8 cellular contexts compared by ENCODE assay signal in genomic region chr10:102120142-102120986, GRCh38. TPM values are rescaled to one million over a fixed set of nuclear protein-coding genes. Genes with fewer than 3 reads are reported as not detected.
A peak's percentile ranks its signal among the peaks of the same experiment; 100 is the strongest.
DNase-seq lines count a peak whose midpoint lies in the region; ATAC-seq and TF ChIP-seq lines count a peak whose summit lies in the region.

Gene LDB1, minus strand, starts transcription at chr10:102120368. Its CDS starts 258 bp downstream, at chr10:102120110.

- H3K4me3 ChIP-seq in Caco-2 (ENCODE audit: low read depth, low read length): peak within 1 kb of the TSS; percentile 90
- peak within 1 kb of the TSS; percentile 90 for H3K4me3 ChIP-seq in HUES6 (ENCODE audit: low read depth, low read length)
- peak within 1 kb of the TSS; percentile 71 to 91 (median 80) for H3K4me3 ChIP-seq in fibroblast of lung (replicated peaks in 1 of 4; ENCODE audit: control extremely low read depth in 1 of 4, insufficient read depth in 1 of 4, low read depth in 3 of 4, low read length in 4 of 4)

- TF ChIP-seq CTCF in Caco-2 (IDR thresholded peaks at IDR 0.05; ENCODE audit: insufficient read depth in 1 of 2, low read depth in 1 of 2, low read length in 1 of 2, severe bottlenecking in 1 of 2, unreplicated experiment in 1 of 2) (no peak), fibroblast of lung (conservative IDR thresholded peaks at IDR 0.05 in 1 of 2, IDR thresholded peaks at IDR 0.05 in 1 of 2; ENCODE audit: low read depth in 1 of 2, low read length in 2 of 2) (no peak)

- intact Hi-C loops in Caco-2 (cut with micrococcal nuclease; ENCODE audit: unreplicated experiment): loop anchor here (1.0 kb wide), 1 partner anchor 12 kb away; no protein-coding TSS in a partner anchor

- POLR2A ChIA-PET in Caco-2 (lab: Charles Lee): no interaction called here

- H3K27me3 Mint-ChIP-seq in Caco-2 (ENCODE audit: insufficient read depth, unreplicated experiment) (no peaks in the 10 kb centered on the region), naive B cell (no peaks in the 10 kb centered on the region)
- no peaks in the 10 kb centered on the region for H3K27me3 Mint-ChIP-seq in stimulated activated naive CD8-positive, alpha-beta T cell treated with anti-CD3 and anti-CD28 coated beads, Interleukin-15, amount 100 ng/mL, for 72 hours

- CTCF ChIA-PET in Caco-2 (lab: Charles Lee): no interaction called here

- H3K27ac ChIP-seq in HUES6 (ENCODE audit: low read depth, low read length) (peak within 1 kb of the TSS; percentile 94; the same call in 1 of the 2 replicates), fibroblast of lung (ENCODE audit: insufficient read depth, low read length) (peak within 1 kb of the TSS; percentile 80)

- peaks cover 32% of the 10 kb centered on the region for H3K4me1 ChIP-seq in Caco-2
- peaks cover 55% of the 10 kb centered on the region for H3K4me1 ChIP-seq in HUES6 (ENCODE audit: control insufficient read depth, insufficient read depth, low read length)
- peaks cover 28% of the 10 kb centered on the region for H3K4me1 ChIP-seq in fibroblast of lung (ENCODE audit: control insufficient read depth, extremely low read depth, insufficient read depth, low read length)

- H3K4me1 Mint-ChIP-seq in Caco-2 (ENCODE audit: low read depth, unreplicated experiment) (peaks cover 25% of the 10 kb centered on the region), naive B cell (peaks cover 53 to 63% (median 60%) of the 10 kb centered on the region in 3 donors)
- peaks cover 50% of the 10 kb centered on the region for H3K4me1 Mint-ChIP-seq in stimulated activated naive CD8-positive, alpha-beta T cell treated with anti-CD3 and anti-CD28 coated beads, Interleukin-15, amount 100 ng/mL, for 72 hours

- ATAC-seq in GM21360 (IDR thresholded peaks at IDR 0.05; ENCODE audit: unreplicated experiment): peak; percentile 54
- peak; percentile 68 to 70 for ATAC-seq in naive B cell (ENCODE audit: low read depth in 2 of 2)
- peak; percentile 63 for ATAC-seq in stimulated activated naive CD8-positive, alpha-beta T cell treated with anti-CD3 and anti-CD28 coated beads, Interleukin-15, amount 100 ng/mL, for 72 hours

- peak within 1 kb of the TSS; percentile 99 for H3K4me2 ChIP-seq in fibroblast of lung (ENCODE audit: extremely low read depth, insufficient read depth, low read length)

- H3K27ac Mint-ChIP-seq in Caco-2 (ENCODE audit: unreplicated experiment) (peak within 1 kb of the TSS; percentile 70), naive B cell (peak within 1 kb of the TSS; percentile 89 to 98 (median 96))
- H3K27ac Mint-ChIP-seq in stimulated activated naive CD8-positive, alpha-beta T cell treated with anti-CD3 and anti-CD28 coated beads, Interleukin-15, amount 100 ng/mL, for 72 hours: peak within 1 kb of the TSS; percentile 93 to 98

- H3K36me3 ChIP-seq in Caco-2 (ENCODE audit: control insufficient read depth, insufficient read depth, low read length): no peaks in the 10 kb centered on the region
- H3K36me3 ChIP-seq in HUES6 (ENCODE audit: control insufficient read depth, insufficient read depth, low read length): no peaks in the 10 kb centered on the region
- no peaks in the 10 kb centered on the region for H3K36me3 ChIP-seq in fibroblast of lung (ENCODE audit: control insufficient read depth, insufficient read depth, low read length)

- no TSS peak for BruUV-seq in Caco-2 (replicated peaks; lab: Mats Ljungman, UMichigan)

- peaks cover 38% of the 10 kb centered on the region for H3K79me2 ChIP-seq in fibroblast of lung (ENCODE audit: control insufficient read depth, insufficient read depth, low read length)

- H3K4me3 Mint-ChIP-seq in Caco-2 (ENCODE audit: unreplicated experiment) (peak within 1 kb of the TSS; percentile 77), naive B cell (peak within 1 kb of the TSS; percentile 91 to 97 (median 93))
- H3K4me3 Mint-ChIP-seq in stimulated activated naive CD8-positive, alpha-beta T cell treated with anti-CD3 and anti-CD28 coated beads, Interleukin-15, amount 100 ng/mL, for 72 hours: peak within 1 kb of the TSS; percentile 91 to 99

- peak; percentile 78 for DNase-seq in Caco-2
- DNase-seq in RPMI8226: peak; percentile 77
- DNase-seq in activated T-helper 9 cell treated with anti-CD3 and anti-CD28 coated beads, Interleukin-2, amount 50 U/mL, for 16 hours (ENCODE audit: low read depth): peak; percentile 54
- DNase-seq in fibroblast of lung (ENCODE audit: low read depth in 2 of 2): peak; percentile 76 to 80
- peak; percentile 82 for DNase-seq in naive B cell
- peak; percentile 75 to 76 for DNase-seq in stimulated activated naive CD8-positive, alpha-beta T cell treated with anti-CD3 and anti-CD28 coated beads, Interleukin-15, amount 100 ng/mL, for 72 hours

- H4K20me1 ChIP-seq in fibroblast of lung (ENCODE audit: control insufficient read depth, extremely low read depth, insufficient read depth, low read length): no peaks in the 10 kb centered on the region

- H3K9me3 Mint-ChIP-seq in Caco-2 (ENCODE audit: unreplicated experiment) (no peaks in the 10 kb centered on the region), naive B cell (no peaks in the 10 kb centered on the region)
- H3K9me3 Mint-ChIP-seq in stimulated activated naive CD8-positive, alpha-beta T cell treated with anti-CD3 and anti-CD28 coated beads, Interleukin-15, amount 100 ng/mL, for 72 hours: no peaks in the 10 kb centered on the region

- H3K36me3 Mint-ChIP-seq in Caco-2 (ENCODE audit: insufficient read depth, unreplicated experiment): no peaks in the 10 kb centered on the region
- H3K36me3 Mint-ChIP-seq in naive B cell: no peaks in the 10 kb centered on the region

- H3K9me3 ChIP-seq in Caco-2 (no peaks in the 10 kb centered on the region), HUES6 (ENCODE audit: control insufficient read depth, insufficient read depth, low read depth, low read length) (no peaks in the 10 kb centered on the region), fibroblast of lung (ENCODE audit: control insufficient read depth, insufficient read depth, low read depth, low read length) (no peaks in the 10 kb centered on the region)

- peak within 1 kb of the TSS; percentile 91 for H3K9ac ChIP-seq in HUES6 (ENCODE audit: low read length)
- H3K9ac ChIP-seq in fibroblast of lung (ENCODE audit: insufficient read depth, low read length): peak within 1 kb of the TSS; percentile 86

- no peaks in the 10 kb centered on the region for H3K27me3 ChIP-seq in Caco-2 (replicated peaks; ENCODE audit: control insufficient read depth, insufficient read depth, low read length)
- no peaks in the 10 kb centered on the region for H3K27me3 ChIP-seq in HUES6 (ENCODE audit: control insufficient read depth, insufficient read depth, low read length)
- H3K27me3 ChIP-seq in fibroblast of lung (ENCODE audit: control insufficient read depth, insufficient read depth, low read length): no peaks in the 10 kb centered on the region

- H2AFZ ChIP-seq in fibroblast of lung (ENCODE audit: low read length): peak within 1 kb of the TSS; percentile 49

RNA-seq across cellular contexts. Expression of gene LDB1, which starts in this region (rescaled TPM):
- total RNA-seq in Caco-2 (2022) (52.3 and 52.4 TPM in 2 replicates), fibroblast of lung (39.5 and 45.1 TPM in 2 replicates)
- polyA plus RNA-seq in fibroblast of lung (41.6 and 50.6 TPM in 2 replicates), naive B cell (ENCODE audit: low read depth in 6 of 6) (10 to 100 TPM in 5 of 6 donors, 1 to 10 TPM in 1; 7.1 to 37.9 (median 30.5) TPM)
- 38.5 and 46.9 TPM in 2 replicates for polyA plus RNA-seq in fibroblast of lung (2012)
- 162 and 205 TPM in 2 replicates for polyA minus RNA-seq in fibroblast of lung (ENCODE audit: low replicate concordance)

Comparison
In these comparisons a context has a peak if more than half of its experiments do, and no peak if none do; other contexts are left out.
1. Peak in every context shown above with its lines: DNase-seq, ATAC-seq, H3K4me3 ChIP-seq and H3K27ac ChIP-seq.